Comparison of ENCODE assay signal across 23 cellular contexts in genomic region chr1:9846611-9847171, GRCh38. TPM values are rescaled to one million over a fixed set of nuclear protein-coding genes. Genes with fewer than 3 reads are reported as not detected.
DNase-seq lines count a peak whose midpoint lies in the region; ATAC-seq, FAIRE-seq and TF ChIP-seq lines count a peak whose summit lies in the region.
"Had no signal": no experiment of that assay in that cellular context is flagged by ENCODE, and none has a peak within 500 bp of the region (broad histone marks: within the 10 kb centered on the region; RNA-seq: fewer than 3 reads in every experiment).

No MANE protein-coding gene starts in this region.

- H3K27ac ChIP-seq in K562 (ENCODE audit: extremely low read depth, low read depth, low read length) = no peak overlapping the region
- H3K27ac ChIP-seq: adrenal gland, epithelial cell of prostate, tibial artery had no signal

- no peak for TF ChIP-seq EP300 in K562 (IDR thresholded peaks at IDR 0.05; ENCODE audit: low read length)

- H3K36me3 ChIP-seq in H7 (replicated peaks; ENCODE audit: control insufficient read depth, insufficient read depth, low read length) (no peaks in the 10 kb centered on the region), K562 (ENCODE audit: control insufficient read depth, insufficient read depth, low read length) (no peaks in the 10 kb centered on the region)
- H3K36me3 ChIP-seq: adrenal gland, HAP-1 had no signal

- intact Hi-C loops in K562 (cut with micrococcal nuclease) = no loop called here

- H3K36me3 Mint-ChIP-seq in IgD-negative memory B cell (no peaks in the 10 kb centered on the region), nephron progenitor cell (ENCODE audit: low read depth) (no peaks in the 10 kb centered on the region)
- H3K36me3 Mint-ChIP-seq: CD4-positive, alpha-beta memory T cell; stimulated activated naive B cell treated with anti-CD40 and anti-IgM and Interleukin-4, amounts not matched to agents 10 μg/mL and 1 μg/mL and 100 μg/mL, for 72 hours had no signal

- WGBS in K562 (ENCODE audit: insufficient coverage, low coverage, missing lambda C conversion rate) = 30% methylated on average over 14 of the region's 17 CpGs

- POLR2A ChIA-PET in K562 (lab: Yijun Ruan, JAX) (interaction anchor here (0.6 to 1.9 kb wide), 7 partner anchors 8 to 33 kb away, joined by 3 to 6 read pairs (median 3); no protein-coding TSS in a partner anchor), HEK293T (lab: Yijun Ruan, JAX) (no interaction called here)

- FAIRE-seq in K562 (lab: Jason Lieb, UNC) = no peak
- FAIRE-seq: small intestine had no signal

- H3K79me2 ChIP-seq in K562 (ENCODE audit: control insufficient read depth, insufficient read depth, low read length) = no peaks in the 10 kb centered on the region

- no peak for TF ChIP-seq POLR2A in K562 (conservative IDR thresholded peaks at IDR 0.05)

- in situ Hi-C loops in K562 (cut with MboI) = no loop called here

- H3K9me3 ChIP-seq in K562 (replicated peaks; ENCODE audit: control insufficient read depth, insufficient read depth, low read depth, low read length) = no peaks in the 10 kb centered on the region
- H3K9me3 ChIP-seq: adrenal gland, HAP-1, mucosa of descending colon, tibial artery had no signal

- peak overlapping the region in 1 of 2 experiments; percentile 83; a peak in 2 of 4 replicates for H3K9ac ChIP-seq in K562 (ENCODE audit: insufficient read depth in 1 of 2, low read depth in 2 of 2, low read length in 2 of 2)

- H3K4me1 Mint-ChIP-seq in IgD-negative memory B cell (peaks cover 7 to 8% (median 7%) of the 10 kb centered on the region in 3 donors), nephron progenitor cell (peaks cover 47% of the 10 kb centered on the region)
- H3K4me1 Mint-ChIP-seq: immature natural killer cell had no signal

- H3K9me3 Mint-ChIP-seq in IgD-negative memory B cell = no peaks in the 10 kb centered on the region
- no peaks in the 10 kb centered on the region for H3K9me3 Mint-ChIP-seq in nephron progenitor cell
- H3K9me3 Mint-ChIP-seq: CD4-positive, alpha-beta memory T cell; immature natural killer cell; stimulated activated naive B cell treated with anti-CD40 and anti-IgM and Interleukin-4, amounts not matched to agents 10 μg/mL and 1 μg/mL and 100 μg/mL, for 72 hours had no signal

- H3K4me1 ChIP-seq in K562 (replicated peaks in 1 of 2; ENCODE audit: control insufficient read depth in 2 of 2, insufficient read depth in 2 of 2, low read length in 2 of 2) = peaks cover 10 to 61% of the 10 kb centered on the region in 2 experiments; a peak in 4 of 5 replicates
- H3K4me1 ChIP-seq: HAP-1 had no signal

- H3K4me3 Mint-ChIP-seq in IgD-negative memory B cell = no peak overlapping the region
- no peak overlapping the region for H3K4me3 Mint-ChIP-seq in nephron progenitor cell
- H3K4me3 Mint-ChIP-seq: activated CD8-positive, alpha-beta T cell treated with anti-CD3 and anti-CD28 coated beads, Interleukin-2, amount 10 ng/mL, durations not matched to agents 7 days and 5 days; CD4-positive, alpha-beta memory T cell; immature natural killer cell; stimulated activated naive B cell treated with anti-CD40 and anti-IgM and Interleukin-4, amounts not matched to agents 10 μg/mL and 1 μg/mL and 100 μg/mL, for 72 hours had no signal

- no peaks in the 10 kb centered on the region for H4K20me1 ChIP-seq in K562 (replicated peaks; ENCODE audit: control insufficient read depth, insufficient read depth, low read length)

- peak; percentile 61 for ATAC-seq in K562
- ATAC-seq: activated CD4-positive, CD25-positive, alpha-beta regulatory T cell treated with anti-CD3 and anti-CD28 coated beads, Interleukin-2, amount 50 U/mL, for 24 hours; activated CD8-positive, alpha-beta T cell treated with anti-CD3 and anti-CD28 coated beads, Interleukin-2, amount 10 ng/mL, durations not matched to agents 7 days and 5 days; stimulated activated naive B cell treated with anti-CD40 and anti-IgM and Interleukin-4, amounts not matched to agents 10 μg/mL and 1 μg/mL and 100 μg/mL, for 72 hours had no signal

- BruUV-seq in K562 (replicated peaks; lab: Mats Ljungman, UMichigan) = no TSS peak

- DNase-seq in H7 = peak; percentile 78
- peak; percentile 39 to 49 (median 47) for DNase-seq in K562 (ENCODE audit: extremely low read depth in 1 of 4, low spot score in 3 of 4)
- peak; percentile 28 for DNase-seq in nephron progenitor cell
- no peak for DNase-seq in activated naive CD4-positive, alpha-beta T cell (lab: John Stamatoyannopoulos, UW)
- no peak for DNase-seq in HEK293T (ENCODE audit: extremely low spot score)
- no peak for DNase-seq in NCI-H526 treated with DMSO at 0.1 percent for 48 hours (lab: John Stamatoyannopoulos, UW)
- DNase-seq: activated CD8-positive, alpha-beta T cell treated with anti-CD3 and anti-CD28 coated beads, Interleukin-2, amount 10 ng/mL, durations not matched to agents 7 days and 5 days; adrenal gland; CD4-positive, alpha-beta memory T cell; DMS 273 treated with DMSO at 0.1 percent for 48 hours; immature natural killer cell; NCI-H1092; NCI-H187 treated with DMSO at 0.1 percent for 48 hours; NCI-H510A; stimulated activated CD4-positive, alpha-beta T cell treated with anti-CD3 and anti-CD28 coated beads, Interleukin-2, amount 100 ng/mL, for 24 hours; stimulated activated naive B cell treated with anti-CD40 and anti-IgM and Interleukin-4, amounts not matched to agents 10 μg/mL and 1 μg/mL and 100 μg/mL, for 72 hours; tibial artery had no signal

- no peak overlapping the region for H3K4me2 ChIP-seq in K562 (ENCODE audit: insufficient read depth, low read length)

- no peak for TF ChIP-seq RAD21 in K562 (CRISPR knock-in tag; conservative IDR thresholded peaks at IDR 0.05 in 1 of 2, IDR thresholded peaks at IDR 0.05 in 1 of 2)

- H3K27me3 Mint-ChIP-seq in IgD-negative memory B cell (no peaks in the 10 kb centered on the region), nephron progenitor cell (ENCODE audit: low read depth, poor library complexity) (peaks cover 13% of the 10 kb centered on the region)
- H3K27me3 Mint-ChIP-seq: CD4-positive, alpha-beta memory T cell; stimulated activated naive B cell treated with anti-CD40 and anti-IgM and Interleukin-4, amounts not matched to agents 10 μg/mL and 1 μg/mL and 100 μg/mL, for 72 hours had no signal

- H3K27ac Mint-ChIP-seq in IgD-negative memory B cell (peak overlapping the region in 2 of 3 donors; percentile 64 to 68), nephron progenitor cell (no peak overlapping the region)
- H3K27ac Mint-ChIP-seq: immature natural killer cell; stimulated activated naive B cell treated with anti-CD40 and anti-IgM and Interleukin-4, amounts not matched to agents 10 μg/mL and 1 μg/mL and 100 μg/mL, for 72 hours had no signal

- CTCF ChIA-PET in K562 (lab: Yijun Ruan, JAX; ENCODE audit: low intra/inter-chr PET ratio) = interaction anchor here (0.7 kb wide), 1 partner anchor 62 kb away, joined by 3 read pairs; no protein-coding TSS in a partner anchor
- CTCF ChIA-PET in HEK293T (lab: Yijun Ruan, JAX) = interaction anchor here (0.6 kb wide), 1 partner anchor 71 kb away, joined by 3 read pairs; no protein-coding TSS in a partner anchor

- no peaks in the 10 kb centered on the region for H3K27me3 ChIP-seq in H7 (ENCODE audit: control insufficient read depth, insufficient read depth, low read length)
- peaks cover 3 to 11% of the 10 kb centered on the region in 2 experiments; a peak in 3 of 5 replicates for H3K27me3 ChIP-seq in K562 (ENCODE audit: control insufficient read depth in 2 of 2, insufficient read depth in 2 of 2, low read length in 2 of 2)
- H3K27me3 ChIP-seq: adrenal gland, tibial artery had no signal

- TF ChIP-seq CTCF in K562 (IDR thresholded peaks at IDR 0.05 in 2 of 3, conservative IDR thresholded peaks at IDR 0.05 in 1 of 3; ENCODE audit: insufficient read depth in 2 of 3, low read depth in 1 of 3, low read length in 3 of 3) = peak in 1 of 3 experiments; percentile 25; a peak in 1 of 6 replicates
- TF ChIP-seq CTCF in nephron progenitor cell (IDR thresholded peaks at IDR 0.05) = no peak

- no peak overlapping the region for H2AFZ ChIP-seq in K562 (ENCODE audit: low read depth, low read length)

- no peak overlapping the region for H3K4me3 ChIP-seq in H7 (ENCODE audit: insufficient read depth, low read depth, low read length)
- H3K4me3 ChIP-seq in K562 = no peak overlapping the region
- H3K4me3 ChIP-seq: adrenal gland, HAP-1, mucosa of descending colon, tibial artery had no signal

- H3K9me1 ChIP-seq in K562 (ENCODE audit: control insufficient read depth, insufficient read depth, low read length) = no peaks in the 10 kb centered on the region

TF ChIP-seq in K562, 482 proteins besides CTCF, POLR2A, EP300 and RAD21 (continues in another document):
- TF ChIP-seq SMARCC2 (IDR thresholded peaks at IDR 0.05; ENCODE audit: low read depth) = no peak

TF ChIP-seq in HEK293T, 16 proteins besides CTCF, POLR2A, EP300 and RAD21 (continues in another document):
- TF ChIP-seq FOXA1 (IDR thresholded peaks at IDR 0.05) (no peak), ELF4 (IDR thresholded peaks at IDR 0.05) (no peak), FOXM1 (IDR thresholded peaks at IDR 0.05; ENCODE audit: borderline replicate concordance) (no peak), LEF1 (IDR thresholded peaks at IDR 0.05; ENCODE audit: borderline replicate concordance) (no peak), FOXK2 (IDR thresholded peaks at IDR 0.05) (no peak), NFRKB (IDR thresholded peaks at IDR 0.05) (no peak), SUZ12 (IDR thresholded peaks at IDR 0.05) (no peak), L3MBTL2 (conservative IDR thresholded peaks at IDR 0.05) (no peak), ARNT (IDR thresholded peaks at IDR 0.05) (no peak), SP1 (IDR thresholded peaks at IDR 0.05) (no peak)

RNA-seq across cellular contexts. Expression of gene CLSTN1, which starts 22.9 kb away (rescaled TPM):
- 100 and 127 TPM in 2 replicates for total RNA-seq in H7 (2014; rRNA removed; shearing (Covaris generic))
- polyA plus RNA-seq in IgD-negative memory B cell = 24.7 TPM
- 28.6 and 38.8 TPM in 2 replicates for total RNA-seq in K562 (2011; cell fraction: chromatin; rRNA removed; ENCODE audit: low replicate concordance)
- 33.0 and 36.4 TPM in 2 replicates for total RNA-seq in K562 (2011; cell fraction: nucleolus; rRNA removed)
- 31.8 and 34.3 TPM in 2 replicates for total RNA-seq in K562 (2011; cell fraction: nucleoplasm; rRNA removed)
- total RNA-seq in K562 (2014; rRNA removed) = 13.9 and 19.7 TPM in 2 replicates
- 8.6 and 10.0 TPM in 2 replicates for total RNA-seq in K562 (2014; rRNA removed; fragmentation: Illumina TruSeq; extraction: Trizol)
- 13.3 and 13.5 TPM in 2 replicates for total RNA-seq in K562 (2015; rRNA removed; fragmentation: Illumina TruSeq; extraction: Trizol)
- total RNA-seq in K562 (2021) = 32.5 TPM in 2 replicates
- polyA plus RNA-seq in K562 (2011; rRNA removed) = 3.7 and 6.1 TPM in 2 replicates
- polyA plus RNA-seq in K562 (2011; cell fraction: cytosol; rRNA removed) = 4.9 and 6.7 TPM in 2 replicates
- polyA plus RNA-seq in K562 (2011; cell fraction: nucleus; rRNA removed) = 8.9 and 10.5 TPM in 2 replicates
- polyA plus RNA-seq in K562 (2012) = 28.2 and 42.9 TPM in 2 replicates
- polyA plus RNA-seq in K562 (2014; fragmentation: Illumina TruSeq; extraction: Trizol) = 23.9 and 26.8 TPM in 2 replicates
- polyA plus RNA-seq in K562 (2014; fragmentation: Nextera tagmentation; extraction: Ambion mirVana) = 1 to 10 TPM; 1.1 to 1.6 TPM
- 12.5 and 13.8 TPM in 2 replicates for polyA plus RNA-seq in K562 (2014; rRNA removed)
- 5.4 and 5.5 TPM in 2 replicates for polyA minus RNA-seq in K562 (2011; rRNA and poly(A)+ RNA removed)
- polyA minus RNA-seq in K562 (2011; cell fraction: cytosol; rRNA and poly(A)+ RNA removed) = 11.1 and 17.9 TPM in 2 replicates
- 2.8 and 4.9 TPM in 2 replicates for polyA minus RNA-seq in K562 (2011; cell fraction: nucleus; rRNA and poly(A)+ RNA removed)

Comparison
In these comparisons a context has a peak if more than half of its experiments do, and no peak if none do; other contexts are left out.
1. DNase-seq: peak in H7 (single experiment), K562 (4 of 4) and nephron progenitor cell (single experiment); none in activated naive CD4-positive, alpha-beta T cell (0 of 4), HEK293T (single experiment) and NCI-H526 treated with DMSO at 0.1 percent for 48 hours (single experiment).